In genomic region chr5:159903134-159903533, GRCh38 we compare ENCODE assay signal across 32 cellular contexts. TPM values are rescaled to one million over a fixed set of nuclear protein-coding genes. Genes with fewer than 3 reads are reported as not detected.
DNase-seq lines count a peak whose midpoint lies in the region; FAIRE-seq and TF ChIP-seq lines count a peak whose summit lies in the region.
"Had no signal": no experiment of that assay in that cellular context is flagged by ENCODE, and none has a peak within 500 bp of the region (broad histone marks: within the 10 kb centered on the region; RNA-seq: fewer than 3 reads in every experiment).

No MANE protein-coding gene starts in this region.

- no peaks in the 10 kb centered on the region for H3K27me3 ChIP-seq in PC-9 (ENCODE audit: insufficient read depth, low read depth)
- no peaks in the 10 kb centered on the region for H3K27me3 ChIP-seq in bronchial epithelial cell (ENCODE audit: control insufficient read depth, insufficient read depth, low read length)
- H3K27me3 ChIP-seq in neural progenitor cell, result no peaks in the 10 kb centered on the region
- H3K27me3 ChIP-seq in hepatocyte, result peaks cover 2% of the 10 kb centered on the region

- DNase-seq in ELR (ENCODE audit: low read depth) (peak; percentile 26), PC-9 (no peak), bronchial epithelial cell (ENCODE audit: low read depth) (peak; percentile 33), neural progenitor cell (ENCODE audit: low spot score) (no peak), hepatocyte (ENCODE audit: low spot score) (no peak), NCI-H524 (lab: John Stamatoyannopoulos, UW) (no peak), SIG-M5 treated with dmso at 0.1 percent for 504 hours (lab: John Stamatoyannopoulos, UW; ENCODE audit: unreplicated experiment) (no peak)
- DNase-seq in activated T-cell treated with anti-CD3 and anti-CD28 coated beads, Interleukin-2, amount 50 U/mL, for 48 hours, result no peak
- DNase-seq: activated CD4-positive, alpha-beta T cell treated with anti-CD3 and anti-CD28 coated beads for 36 hours; activated CD8-positive, alpha-beta memory T cell treated with anti-CD3 and anti-CD28 coated beads for 24 hours; activated gamma-delta T cell treated with Interleukin-2 at 50 U/mL for 16 hours; activated naive CD8-positive, alpha-beta T cell treated with anti-CD3 and anti-CD28 coated beads, Interleukin-2, amount 50 U/mL, for 24 hours; activated T-cell treated with anti-CD3 and anti-CD28 coated beads, Interleukin-2, amount 50 U/mL, for 1 hour; GOT3; heart right ventricle; NCI-H1105; NCI-H187 treated with DMSO at 0.1 percent for 48 hours; NCI-H2171 treated with DMSO at 0.1 percent for 48 hours; NCI-H526; nephron progenitor cell; NK-92 treated with Interleukin-12 subunit alpha and Interleukin-12 subunit beta, amount 100 ng/mL, for 24 hours; right cardiac atrium; stimulated activated naive B cell treated with anti-CD40 and anti-IgM and Interleukin-4, amounts not matched to agents 10 μg/mL and 1 μg/mL and 100 μg/mL, for 72 hours had no signal

- no peak overlapping the region for H3K4me2 ChIP-seq in PC-9
- H3K4me2 ChIP-seq in neural progenitor cell, result no peak overlapping the region
- no peak overlapping the region for H3K4me2 ChIP-seq in hepatocyte

- intact Hi-C loops in PC-9 (cut with micrococcal nuclease; ENCODE audit: unreplicated experiment), result no loop called here

- H3K4me1 ChIP-seq in PC-9 (replicated peaks; ENCODE audit: insufficient read depth) (peaks cover 76% of the 10 kb centered on the region), neural progenitor cell (peaks cover 3% of the 10 kb centered on the region), hepatocyte (ENCODE audit: insufficient read depth) (peaks cover 10% of the 10 kb centered on the region)
- H3K4me1 ChIP-seq: parathyroid adenoma, suprapubic skin had no signal

- H3K27me3 Mint-ChIP-seq in neural progenitor cell (ENCODE audit: insufficient read depth, low read depth), result peaks cover under 1% of the 10 kb centered on the region
- H3K27me3 Mint-ChIP-seq: CD4-positive, CD25-positive, alpha-beta regulatory T cell had no signal

- H2AFZ ChIP-seq in PC-9, result no peak overlapping the region
- no peak overlapping the region for H2AFZ ChIP-seq in neural progenitor cell (replicated peaks)
- no peak overlapping the region for H2AFZ ChIP-seq in hepatocyte
- H2AFZ ChIP-seq: parathyroid adenoma had no signal

- H3K9me2 ChIP-seq in PC-9 (ENCODE audit: insufficient read depth) (no peaks in the 10 kb centered on the region), hepatocyte (replicated peaks; ENCODE audit: insufficient read depth) (no peaks in the 10 kb centered on the region)

- no peaks in the 10 kb centered on the region for H3K36me3 Mint-ChIP-seq in neural progenitor cell
- H3K36me3 Mint-ChIP-seq: CD4-positive, CD25-positive, alpha-beta regulatory T cell had no signal

- peaks cover 27% of the 10 kb centered on the region for H3F3A ChIP-seq in PC-9 (ENCODE audit: insufficient read depth, low read depth)
- no peaks in the 10 kb centered on the region for H3F3A ChIP-seq in neural progenitor cell (ENCODE audit: low read depth)

- FAIRE-seq in bronchial epithelial cell (lab: Jason Lieb, UNC), result no peak
- FAIRE-seq: D721Med, GM12878 had no signal

- no peak overlapping the region for H3K4me3 Mint-ChIP-seq in neural progenitor cell
- H3K4me3 Mint-ChIP-seq: activated CD4-positive, alpha-beta T cell treated with anti-CD3 and anti-CD28 coated beads for 36 hours; activated naive CD8-positive, alpha-beta T cell treated with anti-CD3 and anti-CD28 coated beads, Interleukin-2, amount 50 U/mL, for 24 hours; CD4-positive, CD25-positive, alpha-beta regulatory T cell; nephron progenitor cell; stimulated activated naive B cell treated with anti-CD40 and anti-IgM and Interleukin-4, amounts not matched to agents 10 μg/mL and 1 μg/mL and 100 μg/mL, for 72 hours had no signal

- CTCF ChIA-PET in PC-9 (lab: Charles Lee), result interaction anchor here (0.6 to 0.7 kb wide), 2 partner anchors 371 to 905 kb away, joined by 3 to 7 read pairs; no protein-coding TSS in a partner anchor

- H3K79me2 ChIP-seq in PC-9 (ENCODE audit: low read depth), result no peaks in the 10 kb centered on the region
- H3K79me2 ChIP-seq in neural progenitor cell (ENCODE audit: low read depth), result no peaks in the 10 kb centered on the region
- H3K79me2 ChIP-seq in hepatocyte, result no peaks in the 10 kb centered on the region
- H3K79me2 ChIP-seq: parathyroid adenoma had no signal

- TSS peak; percentile 66 for BruUV-seq in PC-9 (replicated peaks; lab: Mats Ljungman, UMichigan)

- POLR2A ChIA-PET in PC-9 (lab: Charles Lee; ENCODE audit: unreplicated experiment), result no interaction called here

- no peak overlapping the region for H3K9ac ChIP-seq in neural progenitor cell
- H3K9ac ChIP-seq: parathyroid adenoma had no signal

- H3K27ac ChIP-seq in PC-9, result peak overlapping the region; percentile 97
- H3K27ac ChIP-seq in neural progenitor cell, result no peak overlapping the region
- no peak overlapping the region for H3K27ac ChIP-seq in hepatocyte
- H3K27ac ChIP-seq: heart right ventricle, HL-60, parathyroid adenoma, SK-N-MC, suprapubic skin had no signal

- peaks cover 40% of the 10 kb centered on the region for H3K4me1 Mint-ChIP-seq in neural progenitor cell
- H3K4me1 Mint-ChIP-seq: CD4-positive, CD25-positive, alpha-beta regulatory T cell had no signal

- H3K36me3 ChIP-seq in PC-9 (ENCODE audit: low read depth) (no peaks in the 10 kb centered on the region), bronchial epithelial cell (ENCODE audit: control insufficient read depth, insufficient read depth, low read length) (no peaks in the 10 kb centered on the region), neural progenitor cell (no peaks in the 10 kb centered on the region), hepatocyte (replicated peaks; ENCODE audit: insufficient read depth, low read depth) (no peaks in the 10 kb centered on the region)
- H3K36me3 ChIP-seq: heart right ventricle, suprapubic skin had no signal

- no peaks in the 10 kb centered on the region for H3K9me3 Mint-ChIP-seq in neural progenitor cell
- H3K9me3 Mint-ChIP-seq: activated naive CD8-positive, alpha-beta T cell treated with anti-CD3 and anti-CD28 coated beads, Interleukin-2, amount 50 U/mL, for 24 hours; CD4-positive, CD25-positive, alpha-beta regulatory T cell; nephron progenitor cell had no signal

- WGBS in hepatocyte (ENCODE audit: low lambda C conversion rate, missing lambda C conversion rate), result 100% methylated on average over 1 of the region's 1 CpG

- H3K27ac Mint-ChIP-seq in neural progenitor cell, result peak overlapping the region; percentile 3
- H3K27ac Mint-ChIP-seq: activated CD4-positive, alpha-beta T cell treated with anti-CD3 and anti-CD28 coated beads for 36 hours; activated naive CD8-positive, alpha-beta T cell treated with anti-CD3 and anti-CD28 coated beads, Interleukin-2, amount 50 U/mL, for 24 hours; CD4-positive, CD25-positive, alpha-beta regulatory T cell; nephron progenitor cell; stimulated activated naive B cell treated with anti-CD40 and anti-IgM and Interleukin-4, amounts not matched to agents 10 μg/mL and 1 μg/mL and 100 μg/mL, for 72 hours had no signal

- no peak for TF ChIP-seq CTCF in PC-9 (conservative IDR thresholded peaks at IDR 0.05)
- TF ChIP-seq CTCF in bronchial epithelial cell (IDR thresholded peaks at IDR 0.05; ENCODE audit: insufficient read depth, low read length, severe bottlenecking), result no peak
- no peak for TF ChIP-seq CTCF in neural progenitor cell (IDR thresholded peaks at IDR 0.05)
- no peak for TF ChIP-seq CTCF in hepatocyte (IDR thresholded peaks at IDR 0.05; ENCODE audit: poor library complexity)

- H4K20me1 ChIP-seq in PC-9 (ENCODE audit: insufficient read depth) (no peaks in the 10 kb centered on the region), neural progenitor cell (ENCODE audit: low read depth) (no peaks in the 10 kb centered on the region), hepatocyte (ENCODE audit: insufficient read depth, poor library complexity, severe bottlenecking) (no peaks in the 10 kb centered on the region)

- H3K4me3 ChIP-seq in PC-9, result no peak overlapping the region
- H3K4me3 ChIP-seq in bronchial epithelial cell (ENCODE audit: low read depth, low read length), result no peak overlapping the region
- no peak overlapping the region for H3K4me3 ChIP-seq in neural progenitor cell
- no peak overlapping the region for H3K4me3 ChIP-seq in hepatocyte
- H3K4me3 ChIP-seq: GM12878, heart right ventricle, lung, SK-N-MC, suprapubic skin had no signal

- H3K9me3 ChIP-seq in PC-9 (ENCODE audit: insufficient read depth, low read depth), result no peaks in the 10 kb centered on the region
- no peaks in the 10 kb centered on the region for H3K9me3 ChIP-seq in neural progenitor cell (ENCODE audit: low read depth)
- no peaks in the 10 kb centered on the region for H3K9me3 ChIP-seq in hepatocyte (ENCODE audit: low read depth)
- H3K9me3 ChIP-seq: heart right ventricle, suprapubic skin had no signal

RNA-seq across cellular contexts. Expression of gene ADRA1B, which starts 13.1 kb away (rescaled TPM):
- total RNA-seq in PC-9 (2021) (4.6 and 6.0 TPM in 2 replicates), bronchial epithelial cell (under 0.01 TPM in 1 of 2 replicates, not detected in the other), neural progenitor cell (ENCODE audit: low replicate concordance) (0.59 TPM in 1 of 2 replicates, not detected in the other), hepatocyte (2.0 and 2.6 TPM in 2 replicates)
- polyA plus RNA-seq in hepatocyte, result 3.5 and 3.8 TPM in 2 replicates
- total RNA-seq: activated CD4-positive, alpha-beta T cell treated with anti-CD3 and anti-CD28 coated beads for 36 hours; CD4-positive, CD25-positive, alpha-beta regulatory T cell; GM12878; T-helper 2 cell treated with Interferon-gamma antibody and Interleukin-4, amounts not matched to agents 100 ng/mL and 5 ng/mL, for 36 hours had no signal
- polyA plus RNA-seq: CD4-positive, CD25-positive, alpha-beta regulatory T cell had no signal

Comparison
In these comparisons a context has a peak if more than half of its experiments do, and no peak if none do; other contexts are left out.
1. DNase-seq: peak in ELR (single experiment) and bronchial epithelial cell (single experiment); none in PC-9 (0 of 2), neural progenitor cell (single experiment), hepatocyte (single experiment), NCI-H524 (0 of 2), SIG-M5 treated with dmso at 0.1 percent for 504 hours (single experiment) and activated T-cell treated with anti-CD3 and anti-CD28 coated beads, Interleukin-2, amount 50 U/mL, for 48 hours (0 of 2).